In the genomic region with DNA sequence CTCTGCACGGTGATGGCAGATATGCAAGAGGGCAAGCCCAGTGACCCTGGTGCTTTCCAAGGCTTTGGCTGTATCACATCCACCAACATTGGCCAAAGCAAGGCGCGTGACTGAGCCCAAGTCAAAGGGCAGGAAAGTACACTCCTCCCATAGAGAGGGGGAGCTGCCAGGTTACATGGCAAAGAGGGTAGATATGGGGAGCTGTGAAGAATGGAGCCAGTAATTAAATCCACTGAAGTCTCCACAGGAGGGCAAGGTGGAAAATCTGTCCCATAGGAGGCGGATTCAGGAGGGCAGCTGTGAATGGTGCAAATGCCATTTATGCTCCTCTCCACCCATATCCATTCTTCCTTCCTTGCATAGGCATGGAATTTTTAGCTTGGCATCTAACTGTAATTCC, we compare ENCODE assay signal across 1 cellular context.
TF ChIP-seq lines count a peak whose summit lies in the region.

No MANE protein-coding gene starts in this region.

TF ChIP-seq in WTC11, 78 proteins besides CTCF, POLR2A, EP300 and RAD21 (continued from another document):
- TF ChIP-seq, protein P1, sequence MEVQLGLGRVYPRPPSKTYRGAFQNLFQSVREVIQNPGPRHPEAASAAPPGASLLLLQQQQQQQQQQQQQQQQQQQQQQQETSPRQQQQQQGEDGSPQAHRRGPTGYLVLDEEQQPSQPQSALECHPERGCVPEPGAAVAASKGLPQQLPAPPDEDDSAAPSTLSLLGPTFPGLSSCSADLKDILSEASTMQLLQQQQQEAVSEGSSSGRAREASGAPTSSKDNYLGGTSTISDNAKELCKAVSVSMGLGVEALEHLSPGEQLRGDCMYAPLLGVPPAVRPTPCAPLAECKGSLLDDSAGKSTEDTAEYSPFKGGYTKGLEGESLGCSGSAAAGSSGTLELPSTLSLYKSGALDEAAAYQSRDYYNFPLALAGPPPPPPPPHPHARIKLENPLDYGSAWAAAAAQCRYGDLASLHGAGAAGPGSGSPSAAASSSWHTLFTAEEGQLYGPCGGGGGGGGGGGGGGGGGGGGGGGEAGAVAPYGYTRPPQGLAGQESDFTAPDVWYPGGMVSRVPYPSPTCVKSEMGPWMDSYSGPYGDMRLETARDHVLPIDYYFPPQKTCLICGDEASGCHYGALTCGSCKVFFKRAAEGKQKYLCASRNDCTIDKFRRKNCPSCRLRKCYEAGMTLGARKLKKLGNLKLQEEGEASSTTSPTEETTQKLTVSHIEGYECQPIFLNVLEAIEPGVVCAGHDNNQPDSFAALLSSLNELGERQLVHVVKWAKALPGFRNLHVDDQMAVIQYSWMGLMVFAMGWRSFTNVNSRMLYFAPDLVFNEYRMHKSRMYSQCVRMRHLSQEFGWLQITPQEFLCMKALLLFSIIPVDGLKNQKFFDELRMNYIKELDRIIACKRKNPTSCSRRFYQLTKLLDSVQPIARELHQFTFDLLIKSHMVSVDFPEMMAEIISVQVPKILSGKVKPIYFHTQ (CRISPR knock-in tag; IDR thresholded peaks at IDR 0.05) = no peak
- TF ChIP-seq, protein P2, sequence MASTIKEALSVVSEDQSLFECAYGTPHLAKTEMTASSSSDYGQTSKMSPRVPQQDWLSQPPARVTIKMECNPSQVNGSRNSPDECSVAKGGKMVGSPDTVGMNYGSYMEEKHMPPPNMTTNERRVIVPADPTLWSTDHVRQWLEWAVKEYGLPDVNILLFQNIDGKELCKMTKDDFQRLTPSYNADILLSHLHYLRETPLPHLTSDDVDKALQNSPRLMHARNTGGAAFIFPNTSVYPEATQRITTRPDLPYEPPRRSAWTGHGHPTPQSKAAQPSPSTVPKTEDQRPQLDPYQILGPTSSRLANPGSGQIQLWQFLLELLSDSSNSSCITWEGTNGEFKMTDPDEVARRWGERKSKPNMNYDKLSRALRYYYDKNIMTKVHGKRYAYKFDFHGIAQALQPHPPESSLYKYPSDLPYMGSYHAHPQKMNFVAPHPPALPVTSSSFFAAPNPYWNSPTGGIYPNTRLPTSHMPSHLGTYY (CRISPR knock-in tag; IDR thresholded peaks at IDR 0.05) = no peak
- TF ChIP-seq SMAD4 (CRISPR knock-in tag; IDR thresholded peaks at IDR 0.05) (no peak), SMAD3 (CRISPR knock-in tag; IDR thresholded peaks at IDR 0.05; ENCODE audit: borderline replicate concordance) (no peak), ZNF671 (CRISPR knock-in tag; IDR thresholded peaks at IDR 0.05) (no peak), ZNF263 (CRISPR knock-in tag; IDR thresholded peaks at IDR 0.05; ENCODE audit: low read depth) (no peak), NFYB (CRISPR knock-in tag; conservative IDR thresholded peaks at IDR 0.05; ENCODE audit: low read depth) (no peak), SOX15 (CRISPR knock-in tag; IDR thresholded peaks at IDR 0.05) (no peak), GTF2I (CRISPR knock-in tag; conservative IDR thresholded peaks at IDR 0.05) (no peak)
- TF ChIP-seq, protein P3, sequence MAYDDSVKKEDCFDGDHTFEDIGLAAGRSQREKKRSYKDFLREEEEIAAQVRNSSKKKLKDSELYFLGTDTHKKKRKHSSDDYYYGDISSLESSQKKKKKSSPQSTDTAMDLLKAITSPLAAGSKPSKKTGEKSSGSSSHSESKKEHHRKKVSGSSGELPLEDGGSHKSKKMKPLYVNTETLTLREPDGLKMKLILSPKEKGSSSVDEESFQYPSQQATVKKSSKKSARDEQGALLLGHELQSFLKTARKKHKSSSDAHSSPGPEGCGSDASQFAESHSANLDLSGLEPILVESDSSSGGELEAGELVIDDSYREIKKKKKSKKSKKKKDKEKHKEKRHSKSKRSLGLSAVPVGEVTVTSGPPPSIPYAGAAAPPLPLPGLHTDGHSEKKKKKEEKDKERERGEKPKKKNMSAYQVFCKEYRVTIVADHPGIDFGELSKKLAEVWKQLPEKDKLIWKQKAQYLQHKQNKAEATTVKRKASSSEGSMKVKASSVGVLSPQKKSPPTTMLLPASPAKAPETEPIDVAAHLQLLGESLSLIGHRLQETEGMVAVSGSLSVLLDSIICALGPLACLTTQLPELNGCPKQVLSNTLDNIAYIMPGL (CRISPR knock-in tag; IDR thresholded peaks at IDR 0.05) = no peak
- TF ChIP-seq, protein P4, sequence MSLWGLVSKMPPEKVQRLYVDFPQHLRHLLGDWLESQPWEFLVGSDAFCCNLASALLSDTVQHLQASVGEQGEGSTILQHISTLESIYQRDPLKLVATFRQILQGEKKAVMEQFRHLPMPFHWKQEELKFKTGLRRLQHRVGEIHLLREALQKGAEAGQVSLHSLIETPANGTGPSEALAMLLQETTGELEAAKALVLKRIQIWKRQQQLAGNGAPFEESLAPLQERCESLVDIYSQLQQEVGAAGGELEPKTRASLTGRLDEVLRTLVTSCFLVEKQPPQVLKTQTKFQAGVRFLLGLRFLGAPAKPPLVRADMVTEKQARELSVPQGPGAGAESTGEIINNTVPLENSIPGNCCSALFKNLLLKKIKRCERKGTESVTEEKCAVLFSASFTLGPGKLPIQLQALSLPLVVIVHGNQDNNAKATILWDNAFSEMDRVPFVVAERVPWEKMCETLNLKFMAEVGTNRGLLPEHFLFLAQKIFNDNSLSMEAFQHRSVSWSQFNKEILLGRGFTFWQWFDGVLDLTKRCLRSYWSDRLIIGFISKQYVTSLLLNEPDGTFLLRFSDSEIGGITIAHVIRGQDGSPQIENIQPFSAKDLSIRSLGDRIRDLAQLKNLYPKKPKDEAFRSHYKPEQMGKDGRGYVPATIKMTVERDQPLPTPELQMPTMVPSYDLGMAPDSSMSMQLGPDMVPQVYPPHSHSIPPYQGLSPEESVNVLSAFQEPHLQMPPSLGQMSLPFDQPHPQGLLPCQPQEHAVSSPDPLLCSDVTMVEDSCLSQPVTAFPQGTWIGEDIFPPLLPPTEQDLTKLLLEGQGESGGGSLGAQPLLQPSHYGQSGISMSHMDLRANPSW (CRISPR knock-in tag; conservative IDR thresholded peaks at IDR 0.05; ENCODE audit: low read depth) = no peak
- TF ChIP-seq, protein P5, sequence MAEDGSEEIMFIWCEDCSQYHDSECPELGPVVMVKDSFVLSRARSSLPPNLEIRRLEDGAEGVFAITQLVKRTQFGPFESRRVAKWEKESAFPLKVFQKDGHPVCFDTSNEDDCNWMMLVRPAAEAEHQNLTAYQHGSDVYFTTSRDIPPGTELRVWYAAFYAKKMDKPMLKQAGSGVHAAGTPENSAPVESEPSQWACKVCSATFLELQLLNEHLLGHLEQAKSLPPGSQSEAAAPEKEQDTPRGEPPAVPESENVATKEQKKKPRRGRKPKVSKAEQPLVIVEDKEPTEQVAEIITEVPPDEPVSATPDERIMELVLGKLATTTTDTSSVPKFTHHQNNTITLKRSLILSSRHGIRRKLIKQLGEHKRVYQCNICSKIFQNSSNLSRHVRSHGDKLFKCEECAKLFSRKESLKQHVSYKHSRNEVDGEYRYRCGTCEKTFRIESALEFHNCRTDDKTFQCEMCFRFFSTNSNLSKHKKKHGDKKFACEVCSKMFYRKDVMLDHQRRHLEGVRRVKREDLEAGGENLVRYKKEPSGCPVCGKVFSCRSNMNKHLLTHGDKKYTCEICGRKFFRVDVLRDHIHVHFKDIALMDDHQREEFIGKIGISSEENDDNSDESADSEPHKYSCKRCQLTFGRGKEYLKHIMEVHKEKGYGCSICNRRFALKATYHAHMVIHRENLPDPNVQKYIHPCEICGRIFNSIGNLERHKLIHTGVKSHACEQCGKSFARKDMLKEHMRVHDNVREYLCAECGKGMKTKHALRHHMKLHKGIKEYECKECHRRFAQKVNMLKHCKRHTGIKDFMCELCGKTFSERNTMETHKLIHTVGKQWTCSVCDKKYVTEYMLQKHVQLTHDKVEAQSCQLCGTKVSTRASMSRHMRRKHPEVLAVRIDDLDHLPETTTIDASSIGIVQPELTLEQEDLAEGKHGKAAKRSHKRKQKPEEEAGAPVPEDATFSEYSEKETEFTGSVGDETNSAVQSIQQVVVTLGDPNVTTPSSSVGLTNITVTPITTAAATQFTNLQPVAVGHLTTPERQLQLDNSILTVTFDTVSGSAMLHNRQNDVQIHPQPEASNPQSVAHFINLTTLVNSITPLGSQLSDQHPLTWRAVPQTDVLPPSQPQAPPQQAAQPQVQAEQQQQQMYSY (CRISPR knock-in tag; IDR thresholded peaks at IDR 0.05) = no peak
TF ChIP-seq in WTC11: peak in this region for 0.
